21 cellular contexts compared by ENCODE assay signal in the genomic region with DNA sequence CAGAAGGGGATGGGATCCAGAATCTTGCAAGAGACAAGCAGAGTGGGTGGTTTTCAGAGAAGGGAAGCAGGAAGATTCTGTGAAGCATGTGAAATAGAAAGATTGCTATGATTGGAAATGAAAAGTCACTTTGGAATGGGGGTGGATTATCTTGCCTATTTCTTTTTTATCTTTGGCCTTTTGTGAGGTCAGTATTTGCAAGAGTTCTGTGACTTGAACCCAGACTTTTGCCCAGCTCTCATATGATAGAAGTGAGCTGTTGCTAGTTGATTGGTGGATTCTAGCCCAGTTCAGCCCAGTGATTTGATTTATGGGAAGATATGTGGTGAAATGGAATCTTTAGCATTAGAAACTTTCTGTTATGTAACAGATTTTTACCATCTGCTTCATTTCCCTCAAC. TPM values are rescaled to one million over a fixed set of nuclear protein-coding genes. Genes with fewer than 3 reads are reported as not detected.
DNase-seq lines count a peak whose midpoint lies in the region; ATAC-seq, FAIRE-seq and TF ChIP-seq lines count a peak whose summit lies in the region.
"Had no signal": no experiment of that assay in that cellular context is flagged by ENCODE, and none has a peak within 500 bp of the region (broad histone marks: within the 10 kb centered on the region; RNA-seq: fewer than 3 reads in every experiment).

No MANE protein-coding gene starts in this region.

- H3K27me3 ChIP-seq in left lung (no peaks in the 10 kb centered on the region), esophagus muscularis mucosa (no peaks in the 10 kb centered on the region), MM.1S (replicated peaks; ENCODE audit: insufficient read depth, low read length) (no peaks in the 10 kb centered on the region)
- H3K27me3 ChIP-seq: colonic mucosa, heart right ventricle, neutrophil had no signal

- H3K4me1 Mint-ChIP-seq in HFFc6 (ENCODE audit: low read depth), result peaks cover 61% of the 10 kb centered on the region

- ATAC-seq in left lung (peak; percentile 29), GM21576 (IDR thresholded peaks at IDR 0.05; ENCODE audit: unreplicated experiment) (no peak)
- ATAC-seq: activated naive CD8-positive, alpha-beta T cell treated with anti-CD3 and anti-CD28 coated beads, Interleukin-2, amount 50 U/mL, for 24 hours; heart right ventricle; right cardiac atrium had no signal

- H2AFZ ChIP-seq in MM.1S (ENCODE audit: low read length), result no peak overlapping the region

- no peaks in the 10 kb centered on the region for H4K20me1 ChIP-seq in MM.1S (ENCODE audit: insufficient read depth, low read length)

- in situ Hi-C loops in astrocyte of the spinal cord (cut with HindIII; ENCODE audit: low sequenced_read_pairs), result no loop called here

- peak overlapping the region; percentile 57 for H3K27ac Mint-ChIP-seq in HFFc6
- H3K27ac Mint-ChIP-seq: activated CD4-positive, alpha-beta memory T cell treated with anti-CD3 and anti-CD28 coated beads for 36 hours; activated naive CD8-positive, alpha-beta T cell treated with anti-CD3 and anti-CD28 coated beads, Interleukin-2, amount 50 U/mL, for 24 hours; B cell had no signal

- no peaks in the 10 kb centered on the region for H3K9me2 ChIP-seq in MM.1S (replicated peaks; ENCODE audit: insufficient read depth, low read length)

- no peak for FAIRE-seq in GM12891 (lab: Jason Lieb, UNC)
- FAIRE-seq: D721Med, endothelial cell of umbilical vein, keratinocyte had no signal

- H3K27ac ChIP-seq in left lung, result no peak overlapping the region
- no peak overlapping the region for H3K27ac ChIP-seq in esophagus muscularis mucosa (replicated peaks in 1 of 4)
- no peak overlapping the region for H3K27ac ChIP-seq in MM.1S (ENCODE audit: low read length)
- H3K27ac ChIP-seq: colonic mucosa, heart right ventricle, neutrophil had no signal

- TF ChIP-seq CTCF in HFFc6 (IDR thresholded peaks at IDR 0.05) (no peak), astrocyte of the spinal cord (IDR thresholded peaks at IDR 0.05; ENCODE audit: low read depth, low read length) (no peak), left lung (IDR thresholded peaks at IDR 0.05) (no peak), esophagus muscularis mucosa (IDR thresholded peaks at IDR 0.05) (no peak), MM.1S (IDR thresholded peaks at IDR 0.05; ENCODE audit: low read length) (no peak)

- H3K9me3 Mint-ChIP-seq in HFFc6, result no peaks in the 10 kb centered on the region
- H3K9me3 Mint-ChIP-seq: activated CD4-positive, alpha-beta memory T cell treated with anti-CD3 and anti-CD28 coated beads for 36 hours; activated naive CD8-positive, alpha-beta T cell treated with anti-CD3 and anti-CD28 coated beads, Interleukin-2, amount 50 U/mL, for 24 hours had no signal

- H3K9ac ChIP-seq in MM.1S (ENCODE audit: low read length), result no peak overlapping the region

- H3K4me2 ChIP-seq in MM.1S (ENCODE audit: low read depth, low read length), result no peak overlapping the region

- no peaks in the 10 kb centered on the region for H3K79me2 ChIP-seq in MM.1S (ENCODE audit: low read length)

- H3K4me1 ChIP-seq in left lung (peaks cover 0 to 21% of the 10 kb centered on the region in 2 donors), esophagus muscularis mucosa (no peaks in the 10 kb centered on the region), MM.1S (ENCODE audit: low read length) (no peaks in the 10 kb centered on the region)
- H3K4me1 ChIP-seq: colonic mucosa had no signal

- no peak for TF ChIP-seq EP300 in esophagus muscularis mucosa (IDR thresholded peaks at IDR 0.05)

- H3K27me3 Mint-ChIP-seq in HFFc6 (ENCODE audit: insufficient read depth), result no peaks in the 10 kb centered on the region
- H3K27me3 Mint-ChIP-seq: activated CD4-positive, alpha-beta memory T cell treated with anti-CD3 and anti-CD28 coated beads for 36 hours; activated naive CD8-positive, alpha-beta T cell treated with anti-CD3 and anti-CD28 coated beads, Interleukin-2, amount 50 U/mL, for 24 hours; B cell had no signal

- DNase-seq in AG08396 (ENCODE audit: low spot score) (peak; percentile 58), HFFc6 (peak; percentile 82), astrocyte of the spinal cord (ENCODE audit: low read depth, low spot score) (peak; percentile 74), left lung (no peak), esophagus muscularis mucosa (ENCODE audit: extremely low spot score) (no peak), GM12891 (ENCODE audit: insufficient read length, low spot score) (no peak), MM.1S (no peak)
- DNase-seq: activated CD4-positive, alpha-beta memory T cell treated with anti-CD3 and anti-CD28 coated beads for 36 hours; activated naive CD8-positive, alpha-beta T cell treated with anti-CD3 and anti-CD28 coated beads, Interleukin-2, amount 50 U/mL, for 24 hours; colonic mucosa; heart right ventricle; NCI-H1092 treated with DMSO at 0.1 percent for 48 hours; right cardiac atrium; stimulated activated CD4-positive, alpha-beta T cell treated with anti-CD3 and anti-CD28 coated beads, Interleukin-1b, Interleukin-23, amount 100 ng/mL, for 48 hours; substantia nigra had no signal

- H3K4me3 Mint-ChIP-seq in HFFc6, result peak overlapping the region; percentile 12
- H3K4me3 Mint-ChIP-seq: activated CD4-positive, alpha-beta memory T cell treated with anti-CD3 and anti-CD28 coated beads for 36 hours; activated naive CD8-positive, alpha-beta T cell treated with anti-CD3 and anti-CD28 coated beads, Interleukin-2, amount 50 U/mL, for 24 hours; B cell had no signal

- H3K36me3 ChIP-seq in left lung (peaks cover 0 to 30% of the 10 kb centered on the region in 2 donors), esophagus muscularis mucosa (peaks cover 8 to 28% (median 17%) of the 10 kb centered on the region in 4 donors), MM.1S (replicated peaks; ENCODE audit: insufficient read depth, low read length) (no peaks in the 10 kb centered on the region; the same call in 1 of the 2 replicates)
- H3K36me3 ChIP-seq: colonic mucosa had no signal

- TF ChIP-seq POLR2A in esophagus muscularis mucosa (IDR thresholded peaks at IDR 0.05; ENCODE audit: low read depth), result no peak
- no peak for TF ChIP-seq POLR2A in GM12891 (IDR thresholded peaks at IDR 0.05; ENCODE audit: low read depth, low read length)

- H3F3A ChIP-seq in MM.1S (ENCODE audit: insufficient read depth, low read length), result no peaks in the 10 kb centered on the region

- no peaks in the 10 kb centered on the region for H3K9me3 ChIP-seq in left lung
- no peaks in the 10 kb centered on the region for H3K9me3 ChIP-seq in esophagus muscularis mucosa
- H3K9me3 ChIP-seq in MM.1S (replicated peaks; ENCODE audit: insufficient read depth, low read length), result no peaks in the 10 kb centered on the region
- H3K9me3 ChIP-seq: colonic mucosa, heart right ventricle, neutrophil had no signal

- H3K4me3 ChIP-seq in astrocyte of the spinal cord (ENCODE audit: low read depth, low read length) (no peak overlapping the region), left lung (no peak overlapping the region), esophagus muscularis mucosa (no peak overlapping the region), MM.1S (ENCODE audit: low read length) (no peak overlapping the region)
- H3K4me3 ChIP-seq: colonic mucosa, heart right ventricle had no signal

- intact Hi-C loops in left lung (cut with DNase I) (no loop called here), esophagus muscularis mucosa (cut with DNase I) (no loop called here)

- H3K36me3 Mint-ChIP-seq in HFFc6 (ENCODE audit: low read depth), result peaks cover 51% of the 10 kb centered on the region

TF ChIP-seq in GM12891, 5 proteins besides CTCF, POLR2A, EP300 and RAD21:
- TF ChIP-seq SPI1 (IDR thresholded peaks at IDR 0.05; ENCODE audit: low read depth, low read length), result no peak
- no peak for TF ChIP-seq TAF1 (IDR thresholded peaks at IDR 0.05; ENCODE audit: low read depth, low read length)
- TF ChIP-seq PAX5 (IDR thresholded peaks at IDR 0.05; ENCODE audit: insufficient read depth, low read length, severe bottlenecking), result no peak
- TF ChIP-seq POU2F2 (IDR thresholded peaks at IDR 0.05; ENCODE audit: low read depth, low read length), result no peak
- TF ChIP-seq POLR2AphosphoS5 (IDR thresholded peaks at IDR 0.05; ENCODE audit: low read depth, low read length), result no peak

RNA-seq across cellular contexts. Expression of a gene that starts 17.1 kb away (rescaled TPM):
- 10 to 100 TPM; 11.1 to 17.0 (median 13.6) TPM for total RNA-seq in HFFc6 (2021; fragmentation: NEBNext Ultra II Directional; extraction: Animal tissue kit (Norgen Biotek cat#: 25700))
- total RNA-seq in left lung (10 to 100 TPM; 16.6 to 17.1 TPM), esophagus muscularis mucosa (1 to 10 TPM; 3.3 to 4.8 (median 4.4) TPM)
- 0.94 TPM for polyA plus RNA-seq in GM12891 (2012; ENCODE audit: low read depth, missing spikeins)

RNA-seq across cellular contexts. Expression of a gene that starts 55.5 kb away (rescaled TPM):
- 10 to 100 TPM; 36.7 to 42.1 (median 38.7) TPM for total RNA-seq in HFFc6 (2021; fragmentation: NEBNext Ultra II Directional; extraction: Animal tissue kit (Norgen Biotek cat#: 25700))
- 10 to 100 TPM; 33.0 to 36.8 TPM for total RNA-seq in left lung
- total RNA-seq in esophagus muscularis mucosa, result 10 to 100 TPM; 21.0 to 30.5 (median 24.1) TPM
- 22.4 TPM for polyA plus RNA-seq in GM12891 (2012; ENCODE audit: low read depth, missing spikeins)

RNA-seq across cellular contexts. Expression of a gene that starts 55.6 kb away (rescaled TPM):
- 10 to 100 TPM; 11.2 to 15.2 (median 12.4) TPM for total RNA-seq in HFFc6 (2021; fragmentation: NEBNext Ultra II Directional; extraction: Animal tissue kit (Norgen Biotek cat#: 25700))
- 10 to 100 TPM; 12.3 to 28.4 TPM for total RNA-seq in left lung
- total RNA-seq in esophagus muscularis mucosa, result 10 to 100 TPM; 17.6 to 28.7 (median 24.1) TPM
- 25.6 TPM for polyA plus RNA-seq in GM12891 (2012; ENCODE audit: low read depth, missing spikeins)

RNA-seq across cellular contexts. Expression of a gene that starts 56.2 kb away (rescaled TPM):
- total RNA-seq in HFFc6 (2021; fragmentation: NEBNext Ultra II Directional; extraction: Animal tissue kit (Norgen Biotek cat#: 25700)), result 10 to 100 TPM; 18.3 to 23.9 (median 21.2) TPM
- total RNA-seq in left lung (10 to 100 TPM; 32.5 to 55.8 TPM), esophagus muscularis mucosa (10 to 100 TPM; 29.8 to 42.8 (median 31.5) TPM)
- polyA plus RNA-seq in GM12891 (2012; ENCODE audit: low read depth, missing spikeins), result 30.1 TPM

Comparison
In these comparisons a context has a peak if more than half of its experiments do, and no peak if none do; other contexts are left out.
1. DNase-seq: peak in AG08396 (single experiment), HFFc6 (single experiment) and astrocyte of the spinal cord (single experiment); none in left lung (0 of 2), esophagus muscularis mucosa (single experiment), GM12891 (single experiment) and MM.1S (single experiment).